Comparison of ENCODE assay signal across 1 cellular context in the genomic region with DNA sequence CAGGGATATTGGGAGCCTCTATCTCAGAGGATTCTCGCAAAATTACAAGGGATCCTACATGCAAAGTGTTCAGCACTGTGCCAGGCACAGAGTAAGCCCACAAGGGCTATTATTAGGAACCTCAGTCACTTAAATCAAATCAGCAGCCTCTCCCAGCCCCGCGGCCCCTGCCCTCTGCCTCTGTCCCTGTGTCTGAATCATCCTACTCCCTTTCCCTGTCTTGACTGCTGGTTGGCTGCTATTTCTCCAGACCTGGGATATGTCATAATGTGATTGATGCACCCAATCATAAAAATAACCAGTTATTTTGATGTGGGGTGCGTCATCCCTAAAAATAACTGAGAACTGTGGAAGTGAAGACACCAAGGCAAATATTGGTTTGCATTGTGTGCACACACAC.
TF ChIP-seq lines count a peak whose summit lies in the region.

No MANE protein-coding gene starts in this region.

TF ChIP-seq in A549, 52 proteins besides CTCF, POLR2A, EP300 and RAD21 (continued from another document):
- TF ChIP-seq, protein P1, sequence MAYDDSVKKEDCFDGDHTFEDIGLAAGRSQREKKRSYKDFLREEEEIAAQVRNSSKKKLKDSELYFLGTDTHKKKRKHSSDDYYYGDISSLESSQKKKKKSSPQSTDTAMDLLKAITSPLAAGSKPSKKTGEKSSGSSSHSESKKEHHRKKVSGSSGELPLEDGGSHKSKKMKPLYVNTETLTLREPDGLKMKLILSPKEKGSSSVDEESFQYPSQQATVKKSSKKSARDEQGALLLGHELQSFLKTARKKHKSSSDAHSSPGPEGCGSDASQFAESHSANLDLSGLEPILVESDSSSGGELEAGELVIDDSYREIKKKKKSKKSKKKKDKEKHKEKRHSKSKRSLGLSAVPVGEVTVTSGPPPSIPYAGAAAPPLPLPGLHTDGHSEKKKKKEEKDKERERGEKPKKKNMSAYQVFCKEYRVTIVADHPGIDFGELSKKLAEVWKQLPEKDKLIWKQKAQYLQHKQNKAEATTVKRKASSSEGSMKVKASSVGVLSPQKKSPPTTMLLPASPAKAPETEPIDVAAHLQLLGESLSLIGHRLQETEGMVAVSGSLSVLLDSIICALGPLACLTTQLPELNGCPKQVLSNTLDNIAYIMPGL (CRISPR knock-in tag; IDR thresholded peaks at IDR 0.05; ENCODE audit: borderline replicate concordance), result no peak
